Comparison of ENCODE assay signal across 1 cellular context in the genomic region with DNA sequence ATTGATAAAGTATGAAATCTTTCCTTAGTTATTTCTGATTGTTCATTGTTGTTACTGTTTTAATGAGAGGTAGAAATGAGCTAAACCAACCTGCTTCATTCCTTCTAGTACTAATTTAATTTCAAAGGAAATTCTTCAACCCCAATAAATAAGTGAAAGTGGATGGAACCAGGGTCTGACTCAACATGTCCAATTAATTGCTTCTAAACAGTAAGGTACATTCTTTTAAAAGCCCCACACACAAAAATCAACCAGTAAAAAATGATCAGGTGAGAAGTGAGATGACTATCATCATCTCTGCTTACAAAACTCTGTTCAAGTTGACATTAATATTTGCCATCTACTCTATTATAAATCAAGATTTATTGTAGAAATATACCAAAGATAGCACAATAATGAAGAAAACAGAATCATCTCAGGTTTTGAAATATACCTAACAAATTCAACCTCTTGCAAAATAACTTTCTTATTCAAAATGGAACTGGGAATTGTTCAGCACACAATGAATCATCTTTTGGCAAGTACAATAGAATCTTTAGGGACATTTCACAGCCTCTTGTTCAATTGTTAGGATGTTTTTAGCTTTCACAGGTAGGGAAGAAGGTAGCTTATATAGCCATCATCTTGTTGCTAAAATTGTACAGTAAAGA.
TF ChIP-seq lines count a peak whose summit lies in the region.

No MANE protein-coding gene starts in this region.

TF ChIP-seq in SK-N-SH treated with all-trans-retinoic acid at 6 μM for 48 hours, 23 proteins besides CTCF, POLR2A, EP300 and RAD21 (continued from another document):
- TF ChIP-seq, protein P1, sequence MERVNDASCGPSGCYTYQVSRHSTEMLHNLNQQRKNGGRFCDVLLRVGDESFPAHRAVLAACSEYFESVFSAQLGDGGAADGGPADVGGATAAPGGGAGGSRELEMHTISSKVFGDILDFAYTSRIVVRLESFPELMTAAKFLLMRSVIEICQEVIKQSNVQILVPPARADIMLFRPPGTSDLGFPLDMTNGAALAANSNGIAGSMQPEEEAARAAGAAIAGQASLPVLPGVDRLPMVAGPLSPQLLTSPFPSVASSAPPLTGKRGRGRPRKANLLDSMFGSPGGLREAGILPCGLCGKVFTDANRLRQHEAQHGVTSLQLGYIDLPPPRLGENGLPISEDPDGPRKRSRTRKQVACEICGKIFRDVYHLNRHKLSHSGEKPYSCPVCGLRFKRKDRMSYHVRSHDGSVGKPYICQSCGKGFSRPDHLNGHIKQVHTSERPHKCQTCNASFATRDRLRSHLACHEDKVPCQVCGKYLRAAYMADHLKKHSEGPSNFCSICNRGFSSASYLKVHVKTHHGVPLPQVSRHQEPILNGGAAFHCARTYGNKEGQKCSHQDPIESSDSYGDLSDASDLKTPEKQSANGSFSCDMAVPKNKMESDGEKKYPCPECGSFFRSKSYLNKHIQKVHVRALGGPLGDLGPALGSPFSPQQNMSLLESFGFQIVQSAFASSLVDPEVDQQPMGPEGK (CRISPR knock-in tag; IDR thresholded peaks at IDR 0.05; ENCODE audit: borderline replicate concordance) = no peak
- TF ChIP-seq TCF4 (CRISPR knock-in tag; IDR thresholded peaks at IDR 0.05; ENCODE audit: borderline replicate concordance) (no peak), SNAI2 (CRISPR knock-in tag; IDR thresholded peaks at IDR 0.05) (no peak), CSDC2 (CRISPR knock-in tag; IDR thresholded peaks at IDR 0.05) (no peak)
- TF ChIP-seq, protein P2, sequence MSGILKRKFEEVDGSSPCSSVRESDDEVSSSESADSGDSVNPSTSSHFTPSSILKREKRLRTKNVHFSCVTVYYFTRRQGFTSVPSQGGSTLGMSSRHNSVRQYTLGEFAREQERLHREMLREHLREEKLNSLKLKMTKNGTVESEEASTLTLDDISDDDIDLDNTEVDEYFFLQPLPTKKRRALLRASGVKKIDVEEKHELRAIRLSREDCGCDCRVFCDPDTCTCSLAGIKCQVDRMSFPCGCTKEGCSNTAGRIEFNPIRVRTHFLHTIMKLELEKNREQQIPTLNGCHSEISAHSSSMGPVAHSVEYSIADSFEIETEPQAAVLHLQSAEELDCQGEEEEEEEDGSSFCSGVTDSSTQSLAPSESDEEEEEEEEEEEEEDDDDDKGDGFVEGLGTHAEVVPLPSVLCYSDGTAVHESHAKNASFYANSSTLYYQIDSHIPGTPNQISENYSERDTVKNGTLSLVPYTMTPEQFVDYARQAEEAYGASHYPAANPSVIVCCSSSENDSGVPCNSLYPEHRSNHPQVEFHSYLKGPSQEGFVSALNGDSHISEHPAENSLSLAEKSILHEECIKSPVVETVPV (CRISPR knock-in tag; IDR thresholded peaks at IDR 0.05) = no peak
